Comparison of ENCODE assay signal across 9 cellular contexts in the genomic region with DNA sequence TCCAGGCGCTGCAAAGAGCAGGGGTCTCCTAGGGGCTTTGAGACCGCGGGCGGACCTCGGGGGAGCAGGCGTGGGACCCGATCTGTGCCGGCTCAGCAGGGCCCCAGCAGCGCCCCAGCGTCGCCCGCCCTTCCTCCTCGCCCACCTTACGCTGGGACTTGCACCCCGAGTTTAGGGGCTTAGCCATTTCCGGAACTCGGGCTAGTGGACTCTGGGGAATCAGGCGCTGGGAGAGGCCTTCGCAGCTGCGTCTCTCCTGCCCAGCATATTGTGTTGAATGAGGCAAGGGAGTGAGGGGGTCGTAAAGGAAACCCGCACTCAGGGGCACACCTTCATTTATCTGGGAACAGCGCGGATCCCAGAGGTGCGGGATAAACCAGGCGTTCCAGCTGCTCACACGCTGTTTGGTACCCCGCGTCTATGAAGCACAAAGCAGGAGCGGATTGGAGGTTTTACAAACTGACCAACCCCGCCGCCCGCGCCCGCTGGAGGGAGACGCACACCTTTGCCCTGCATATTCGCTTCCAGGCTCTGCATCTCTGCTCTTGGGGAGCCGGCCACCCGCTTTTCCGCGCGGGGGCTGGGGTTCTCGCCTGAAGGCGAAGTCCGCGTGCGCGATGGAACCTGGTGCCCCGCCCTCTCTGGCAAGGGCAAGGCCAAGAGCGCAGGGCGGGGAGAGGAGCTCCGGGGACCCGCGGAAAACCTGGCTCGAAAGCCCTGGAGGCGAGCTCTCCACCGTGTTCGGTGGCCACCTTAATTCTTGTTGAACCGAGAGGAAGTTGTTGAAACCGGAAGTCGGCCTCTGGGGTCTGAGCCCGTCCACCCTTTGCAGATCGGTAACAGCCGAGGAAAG. TPM values are rescaled to one million over a fixed set of nuclear protein-coding genes. Genes with fewer than 3 reads are reported as not detected.
DNase-seq lines count a peak whose midpoint lies in the region; ATAC-seq, FAIRE-seq and TF ChIP-seq lines count a peak whose summit lies in the region.
"Had no signal": no experiment of that assay in that cellular context is flagged by ENCODE, and none has a peak within 500 bp of the region (broad histone marks: within the 10 kb centered on the region; RNA-seq: fewer than 3 reads in every experiment).

No MANE protein-coding gene starts in this region.

- 0 out of 2 replicates have a peak overlapping the region, but pooled peaks have one; percentile 8 for H3K4me3 ChIP-seq in WI38 (ENCODE audit: low read depth, low read length)
- H3K4me3 ChIP-seq in kidney (ENCODE audit: low read length in 2 of 2), result peak overlapping the region in 1 of 2 donors; percentile 32
- peak overlapping the region; percentile 50 for H3K4me3 ChIP-seq in thoracic aorta

- H3K27me3 ChIP-seq in thoracic aorta (replicated peaks; ENCODE audit: insufficient read depth), result peaks cover 19% of the 10 kb centered on the region

- no peak for TF ChIP-seq CTCF in WI38 (IDR thresholded peaks at IDR 0.05; ENCODE audit: low read depth, low read length)
- no peak for TF ChIP-seq CTCF in kidney (IDR thresholded peaks at IDR 0.05; ENCODE audit: borderline replicate concordance, extremely low read depth, insufficient read depth)
- TF ChIP-seq CTCF in thoracic aorta (IDR thresholded peaks at IDR 0.05), result no peak

- H3K4me3 Mint-ChIP-seq in activated CD4-positive, alpha-beta T cell treated with anti-CD3 and anti-CD28 coated beads, Interleukin-2, amount 10 ng/mL, durations not matched to agents 7 days and 5 days, result no peak overlapping the region

- no peaks in the 10 kb centered on the region for H3K9me3 Mint-ChIP-seq in activated CD4-positive, alpha-beta T cell treated with anti-CD3 and anti-CD28 coated beads, Interleukin-2, amount 10 ng/mL, durations not matched to agents 7 days and 5 days

- H3K27ac ChIP-seq in kidney (ENCODE audit: low read depth in 2 of 2, low read length in 2 of 2) (no peak overlapping the region), thoracic aorta (no peak overlapping the region)

- no peak overlapping the region for H3K27ac Mint-ChIP-seq in activated CD4-positive, alpha-beta T cell treated with anti-CD3 and anti-CD28 coated beads, Interleukin-2, amount 10 ng/mL, durations not matched to agents 7 days and 5 days

- H3K9ac ChIP-seq in kidney (ENCODE audit: low read length in 2 of 2), result no peak overlapping the region

- no peak for ATAC-seq in thoracic aorta (ENCODE audit: insufficient number of reproducible peaks, low FRiP score, low read depth)
- no peak for ATAC-seq in GM19351 (IDR thresholded peaks at IDR 0.05; ENCODE audit: unreplicated experiment)

- POLR2A ChIA-PET in activated CD4-positive, alpha-beta T cell treated with anti-CD3 and anti-CD28 coated beads, Interleukin-2, amount 10 ng/mL, durations not matched to agents 7 days and 5 days (lab: Charles Lee), result no interaction called here

- CTCF ChIA-PET in activated CD4-positive, alpha-beta T cell treated with anti-CD3 and anti-CD28 coated beads, Interleukin-2, amount 10 ng/mL, durations not matched to agents 7 days and 5 days (lab: Charles Lee), result interaction anchor here (0.5 to 1.4 kb wide), 3 partner anchors 8 to 686 kb away, joined by 3 to 5 read pairs (median 5); no protein-coding TSS in a partner anchor

- H3K4me1 Mint-ChIP-seq in activated CD4-positive, alpha-beta T cell treated with anti-CD3 and anti-CD28 coated beads, Interleukin-2, amount 10 ng/mL, durations not matched to agents 7 days and 5 days, result peaks cover 10% of the 10 kb centered on the region

- no peaks in the 10 kb centered on the region for H3K9me3 ChIP-seq in kidney (ENCODE audit: control insufficient read depth in 1 of 2, low read length in 2 of 2)
- no peaks in the 10 kb centered on the region for H3K9me3 ChIP-seq in thoracic aorta

- intact Hi-C loops in kidney (cut with DNase I), result no loop called here

- no peaks in the 10 kb centered on the region for H3K36me3 ChIP-seq in kidney (ENCODE audit: control insufficient read depth in 1 of 2, insufficient read depth in 2 of 2, low read length in 2 of 2)
- H3K36me3 ChIP-seq in thoracic aorta, result no peaks in the 10 kb centered on the region

- peak; percentile 14 for DNase-seq in activated CD4-positive, alpha-beta T cell treated with anti-CD3 and anti-CD28 coated beads for 48 hours
- DNase-seq in activated CD4-positive, alpha-beta T cell treated with anti-CD3 and anti-CD28 coated beads, Interleukin-2, amount 10 ng/mL, durations not matched to agents 7 days and 5 days, result no peak
- peak; percentile 69 for DNase-seq in kidney
- DNase-seq in thoracic aorta (ENCODE audit: low spot score), result no peak
- no peak for DNase-seq in HUDEP-2 (lab: John Stamatoyannopoulos, UW; ENCODE audit: unreplicated experiment in 76 of 76)
- DNase-seq in NAMALWA (ENCODE audit: low spot score), result no peak
- DNase-seq: stimulated activated naive CD4-positive, alpha-beta T cell had no signal

- H3K36me3 Mint-ChIP-seq in activated CD4-positive, alpha-beta T cell treated with anti-CD3 and anti-CD28 coated beads, Interleukin-2, amount 10 ng/mL, durations not matched to agents 7 days and 5 days (ENCODE audit: low read depth), result no peaks in the 10 kb centered on the region

- FAIRE-seq in kidney (lab: Jason Lieb, UNC), result no peak

- H3K27me3 Mint-ChIP-seq in activated CD4-positive, alpha-beta T cell treated with anti-CD3 and anti-CD28 coated beads, Interleukin-2, amount 10 ng/mL, durations not matched to agents 7 days and 5 days, result peaks cover 97% of the 10 kb centered on the region

- H3K4me1 ChIP-seq in kidney (ENCODE audit: control insufficient read depth in 1 of 2, insufficient read depth in 1 of 2, low read depth in 1 of 2, low read length in 2 of 2) (peaks cover 0 to 7% of the 10 kb centered on the region in 2 donors), thoracic aorta (ENCODE audit: control insufficient read depth in 1 of 2, low read depth in 2 of 2) (peaks cover 14 to 16% of the 10 kb centered on the region in 2 donors)

RNA-seq across cellular contexts. Expression of gene ALX4, which starts 6.7 kb away (rescaled TPM):
- not detected for total RNA-seq in activated CD4-positive, alpha-beta T cell treated with anti-CD3 and anti-CD28 coated beads, Interleukin-2, amount 10 ng/mL, durations not matched to agents 7 days and 5 days
- 0.16 TPM for total RNA-seq in kidney
- polyA plus RNA-seq in kidney (ENCODE audit: insufficient read depth, low read depth, low replicate concordance), result 0.09 TPM
- total RNA-seq in thoracic aorta, result not detected

Comparison
In these comparisons a context has a peak if more than half of its experiments do, and no peak if none do; other contexts are left out.
1. DNase-seq: peak in activated CD4-positive, alpha-beta T cell treated with anti-CD3 and anti-CD28 coated beads for 48 hours (single experiment) and kidney (single experiment); none in activated CD4-positive, alpha-beta T cell treated with anti-CD3 and anti-CD28 coated beads, Interleukin-2, amount 10 ng/mL, durations not matched to agents 7 days and 5 days (single experiment), thoracic aorta (single experiment), HUDEP-2 (0 of 76) and NAMALWA (single experiment).